8 cellular contexts compared by ENCODE assay signal in the genomic region with DNA sequence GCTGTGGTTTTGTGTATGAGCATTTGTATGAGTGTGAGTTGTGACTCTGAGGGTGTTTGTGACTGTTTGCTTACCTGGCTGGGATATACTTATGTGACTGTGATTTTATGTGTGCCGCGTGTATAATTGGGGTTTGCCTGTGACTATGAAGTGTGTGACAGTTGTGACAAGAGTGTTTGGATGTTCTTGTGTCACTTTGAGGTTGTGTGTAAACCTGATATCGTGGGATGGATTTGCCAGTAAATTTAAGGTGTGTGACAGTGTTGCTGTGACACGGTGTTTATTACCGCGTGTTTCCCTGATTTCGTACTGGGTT. TPM values are rescaled to one million over a fixed set of nuclear protein-coding genes. Genes with fewer than 3 reads are reported as not detected.
DNase-seq lines count a peak whose midpoint lies in the region; ATAC-seq and TF ChIP-seq lines count a peak whose summit lies in the region.

No MANE protein-coding gene starts in this region.

- H3K4me1 Mint-ChIP-seq in activated T-cell treated with anti-CD3 and anti-CD28 coated beads, Interleukin-2, amount 50 U/mL, for 72 hours (ENCODE audit: low read depth), result peaks cover 39% of the 10 kb centered on the region

- peaks cover 27 to 50% of the 10 kb centered on the region in 2 donors for H3K36me3 Mint-ChIP-seq in activated T-cell treated with anti-CD3 and anti-CD28 coated beads, Interleukin-2, amount 50 U/mL, for 72 hours (ENCODE audit: insufficient read depth in 2 of 2)

- WGBS in adrenal gland, 4 donors, result 0 to 5% (median 1%) methylated on average over 7 of the region's 7 CpGs
- WGBS in liver, result 2% methylated on average over 7 of the region's 7 CpGs

- no peak for TF ChIP-seq RAD21 in liver (IDR thresholded peaks at IDR 0.05)

- H3K4me1 ChIP-seq in adrenal gland (replicated peaks in 1 of 2) (peaks cover 7 to 15% of the 10 kb centered on the region in 2 donors), liver (ENCODE audit: control insufficient read depth in 4 of 4, insufficient read depth in 4 of 4, low read length in 3 of 4) (peaks cover 3 to 13% (median 8%) of the 10 kb centered on the region in 4 donors), tibial artery (peaks cover 0 to 15% (median 8%) of the 10 kb centered on the region in 4 donors)

- no peak for TF ChIP-seq POLR2A in adrenal gland (IDR thresholded peaks at IDR 0.05)

- H3K9me3 ChIP-seq in adrenal gland (replicated peaks in 1 of 3), result peaks cover 0 to 7% (median 0%) of the 10 kb centered on the region in 3 donors
- peaks cover 2 to 17% (median 7%) of the 10 kb centered on the region in 4 donors for H3K9me3 ChIP-seq in liver (ENCODE audit: control insufficient read depth in 4 of 4, low read length in 3 of 4)
- peaks cover 0 to 26% (median 10%) of the 10 kb centered on the region in 3 donors for H3K9me3 ChIP-seq in tibial artery

- peaks cover 3 to 17% of the 10 kb centered on the region in 2 donors for H3K9me3 Mint-ChIP-seq in activated T-cell treated with anti-CD3 and anti-CD28 coated beads, Interleukin-2, amount 50 U/mL, for 72 hours

- no peak for DNase-seq in activated T-cell treated with anti-CD3 and anti-CD28 coated beads, Interleukin-2, amount 50 U/mL, for 72 hours
- DNase-seq in activated T-cell treated with anti-CD3 and anti-CD28 coated beads for 4 hours (no peak), adrenal gland (no peak), tibial artery (no peak), EL (no peak), NCI-H1092 treated with DMSO at 0.1 percent for 48 hours (lab: John Stamatoyannopoulos, UW) (no peak), GM19240 (ENCODE audit: insufficient read length, low spot score) (no peak)

- ATAC-seq in activated T-cell treated with anti-CD3 and anti-CD28 coated beads, Interleukin-2, amount 50 U/mL, for 72 hours (replicated peaks in 1 of 2), result no peak

- H3K27me3 ChIP-seq in adrenal gland (no peaks in the 10 kb centered on the region), liver (ENCODE audit: control insufficient read depth in 4 of 4, insufficient read depth in 4 of 4, low read length in 3 of 4) (no peaks in the 10 kb centered on the region), tibial artery (no peaks in the 10 kb centered on the region)

- H3K4me3 ChIP-seq in adrenal gland (peak overlapping the region; percentile 47 to 95 (median 80)), liver (ENCODE audit: low read depth in 1 of 3, low read length in 3 of 3) (peak overlapping the region; percentile 79 to 100 (median 95)), tibial artery (peak overlapping the region; percentile 70 to 86)

- H3K9ac ChIP-seq in liver (ENCODE audit: low read depth in 1 of 2, low read length in 2 of 2), result peak overlapping the region; percentile 70 to 92

- H3K36me3 ChIP-seq in adrenal gland (replicated peaks in 1 of 2), result no peaks in the 10 kb centered on the region
- H3K36me3 ChIP-seq in liver (ENCODE audit: control insufficient read depth in 4 of 4, insufficient read depth in 3 of 4, low read depth in 1 of 4, low read length in 3 of 4), result peaks cover 0 to 10% (median 4%) of the 10 kb centered on the region in 4 donors
- H3K36me3 ChIP-seq in tibial artery, result peaks cover 12 to 21% (median 20%) of the 10 kb centered on the region in 3 donors

- H3K27ac Mint-ChIP-seq in activated T-cell treated with anti-CD3 and anti-CD28 coated beads, Interleukin-2, amount 50 U/mL, for 72 hours, result peak overlapping the region; percentile 90

- peak overlapping the region; percentile 89 to 98 for H3K4me3 Mint-ChIP-seq in activated T-cell treated with anti-CD3 and anti-CD28 coated beads, Interleukin-2, amount 50 U/mL, for 72 hours

- H3K27me3 Mint-ChIP-seq in activated T-cell treated with anti-CD3 and anti-CD28 coated beads, Interleukin-2, amount 50 U/mL, for 72 hours (ENCODE audit: low read depth), result no peaks in the 10 kb centered on the region

- H3K27ac ChIP-seq in adrenal gland (peak overlapping the region in 4 of 5 donors; percentile 63 to 88 (median 84)), liver (ENCODE audit: low read depth in 1 of 2, low read length in 2 of 2) (peak overlapping the region; percentile 61 to 72), tibial artery (peak overlapping the region; percentile 83 to 89)

- no peak for TF ChIP-seq CTCF in adrenal gland (IDR thresholded peaks at IDR 0.05)
- no peak for TF ChIP-seq CTCF in liver (IDR thresholded peaks at IDR 0.05; ENCODE audit: low read depth, low read length, missing input control)
- no peak for TF ChIP-seq CTCF in tibial artery (IDR thresholded peaks at IDR 0.05)

- intact Hi-C loops in adrenal gland (cut with DNase I), result no loop called here
- intact Hi-C loops in tibial artery (cut with DNase I; ENCODE audit: low total_unique reads), result loop anchor here (5.0 kb wide), 1 partner anchor 106 kb away; no protein-coding TSS in a partner anchor

TF ChIP-seq in liver, 16 proteins besides CTCF, POLR2A, EP300 and RAD21:
- TF ChIP-seq SP1 (IDR thresholded peaks at IDR 0.05), result no peak
- TF ChIP-seq, protein P1, sequence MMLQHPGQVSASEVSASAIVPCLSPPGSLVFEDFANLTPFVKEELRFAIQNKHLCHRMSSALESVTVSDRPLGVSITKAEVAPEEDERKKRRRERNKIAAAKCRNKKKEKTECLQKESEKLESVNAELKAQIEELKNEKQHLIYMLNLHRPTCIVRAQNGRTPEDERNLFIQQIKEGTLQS (IDR thresholded peaks at IDR 0.05), result no peak
- no peak for TF ChIP-seq TAF1 (conservative IDR thresholded peaks at IDR 0.05)
- no peak for TF ChIP-seq EGR1 (IDR thresholded peaks at IDR 0.05; ENCODE audit: low read depth in 2 of 2)
- no peak for TF ChIP-seq REST (IDR thresholded peaks at IDR 0.05)
- TF ChIP-seq NR2F2 (IDR thresholded peaks at IDR 0.05), result no peak
- TF ChIP-seq FOXA2 (IDR thresholded peaks at IDR 0.05), result no peak
TF ChIP-seq in liver: peak in this region for 0.

RNA-seq across cellular contexts. Expression of gene ZNF420, which starts 0.4 kb away (rescaled TPM):
- 10 to 100 TPM; 10.6 to 12.3 TPM for total RNA-seq in activated T-cell treated with anti-CD3 and anti-CD28 coated beads, Interleukin-2, amount 50 U/mL, for 72 hours
- total RNA-seq in adrenal gland (10 to 100 TPM in 6 of 8 donors, 1 to 10 TPM in 2; 7.7 to 20.6 (median 13.3) TPM), liver (1 to 10 TPM; 4.4 to 5.2 TPM)
- polyA plus RNA-seq in adrenal gland (10 to 100 TPM in 1 of 3 donors, 1 to 10 TPM in 2; 3.0 to 10.6 (median 3.6) TPM), liver (1 to 10 TPM; 2.0 to 2.3 TPM)
